Comparison of ENCODE assay signal across 14 cellular contexts in the genomic region with DNA sequence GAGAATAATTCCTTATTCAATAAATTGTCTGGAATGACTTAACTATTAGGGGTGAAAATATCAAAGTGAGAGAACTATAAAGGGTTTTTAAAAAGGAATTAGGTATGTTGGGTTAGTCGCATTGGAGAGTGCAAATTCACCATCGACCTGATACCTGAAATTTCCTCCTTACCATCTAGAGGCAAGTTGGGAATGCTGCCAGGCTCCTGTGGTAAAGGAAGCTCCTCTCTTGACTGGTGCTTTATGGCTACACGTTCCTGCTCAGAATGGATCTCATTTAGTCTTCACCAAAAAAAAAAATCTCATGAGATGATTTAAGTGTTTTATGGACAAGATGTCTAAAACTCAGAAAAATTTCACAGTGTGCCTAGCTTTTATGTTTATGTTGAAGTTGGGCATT.
"Had no signal": no experiment of that assay in that cellular context is flagged by ENCODE, and none has a peak within 500 bp of the region (broad histone marks: within the 10 kb centered on the region; RNA-seq: fewer than 3 reads in every experiment).

No MANE protein-coding gene starts in this region.

- H3K27ac ChIP-seq: adrenal gland, body of pancreas, lower lobe of right lung, testis had no signal

- ATAC-seq: body of pancreas, lower lobe of right lung had no signal

- H3K4me3 ChIP-seq: adrenal gland, body of pancreas, lower lobe of right lung, testis had no signal

- H3K4me1 ChIP-seq: adrenal gland, body of pancreas, lower lobe of right lung had no signal

- H3K9me3 ChIP-seq: adrenal gland, body of pancreas, lower lobe of right lung, testis had no signal

- H3K27me3 ChIP-seq: adrenal gland, body of pancreas, testis had no signal

- DNase-seq: activated B cell treated with CpG ODN at 0.5 μM for 24 hours; activated CD4-positive, alpha-beta T cell treated with anti-CD3 and anti-CD28 coated beads, Interleukin-2, amount 50 U/mL, for 1 hour; activated naive CD4-positive, alpha-beta T cell treated with anti-CD3 and anti-CD28 coated beads, Interleukin-2, amount 50 U/mL, for 16 hours; adrenal gland; body of pancreas; dermis blood vessel endothelial cell; hippocampal formation; lower lobe of right lung; midbrain; naive B cell; posterior cingulate gyrus; stimulated activated CD4-positive, alpha-beta T cell treated with anti-CD3 and anti-CD28 coated beads, Interleukin-15, amount 100 ng/mL, for 24 hours; stimulated activated CD4-positive, alpha-beta T cell treated with anti-CD3 and anti-CD28 coated beads, Interleukin-4, amount 100 ng/mL, for 24 hours; testis had no signal
